ENCODE assay signal across 11 cellular contexts in genomic region chr1:183205196-183205781, GRCh38. TPM values are rescaled to one million over a fixed set of nuclear protein-coding genes. Genes with fewer than 3 reads are reported as not detected.
A peak's percentile ranks its signal among the peaks of the same experiment; 100 is the strongest.
DNase-seq lines count a peak whose midpoint lies in the region; ATAC-seq and TF ChIP-seq lines count a peak whose summit lies in the region.
"Had no signal": no experiment of that assay in that cellular context is flagged by ENCODE, and none has a peak within 500 bp of the region (broad histone marks: within the 10 kb centered on the region; RNA-seq: fewer than 3 reads in every experiment).

No MANE protein-coding gene starts in this region.

- in situ Hi-C loops in IMR-90 (cut with MboI; ENCODE audit: low sequenced_read_pairs) = no loop called here
- in situ Hi-C loops in GM13977 (cut with MboI; ENCODE audit: low pct_unique_long_range_greater_than_20kb, low sequenced_read_pairs, unreplicated experiment) = loop anchor here (25.0 kb wide), 1 partner anchor 243 kb away; the partner anchor contains the start of gene SHCBP1L

- no peak overlapping the region for H2AK9ac ChIP-seq in IMR-90 (replicated peaks; ENCODE audit: low read depth, low read length, poor library complexity)

- WGBS in IMR-90 (ENCODE audit: extremely low coverage in 2 of 2, insufficient read length in 1 of 2), 2 experiments = 43% methylated on average over 2 of the region's 3 CpGs; no CpG with 5 or more reads in 1 of the 2 experiments
- WGBS in right lobe of liver (ENCODE audit: insufficient coverage, low coverage, low lambda C conversion rate, missing lambda C conversion rate) = 40% methylated on average over 3 of the region's 3 CpGs

- H3K4ac ChIP-seq in IMR-90 (ENCODE audit: low read depth, low read length) = no peak overlapping the region

- no peak overlapping the region for H3K9ac ChIP-seq in IMR-90 (ENCODE audit: low read depth, low read length)

- H2BK120ac ChIP-seq in IMR-90 (ENCODE audit: low read depth, low read length) = peak overlapping the region; percentile 5; the same call in 1 of the 2 replicates

- TF ChIP-seq POLR2A in IMR-90 (IDR thresholded peaks at IDR 0.05; ENCODE audit: low read depth, low read length) (no peak), right lobe of liver (IDR thresholded peaks at IDR 0.05) (no peak)

- no peak for TF ChIP-seq CTCF in IMR-90 (conservative IDR thresholded peaks at IDR 0.05; ENCODE audit: low read depth, low read length)
- TF ChIP-seq CTCF in right lobe of liver (IDR thresholded peaks at IDR 0.05) = no peak
- no peak for TF ChIP-seq CTCF in thoracic aorta (IDR thresholded peaks at IDR 0.05)
- TF ChIP-seq CTCF in GM13977 (IDR thresholded peaks at IDR 0.05; ENCODE audit: extremely low read depth, insufficient read depth, missing control alignments) = no peak

- H2AK5ac ChIP-seq in IMR-90 (ENCODE audit: low read depth, low read length) = no peak overlapping the region

- CTCF ChIA-PET in IMR-90 (lab: Yijun Ruan, JAX) = interaction anchor here (0.7 to 1.6 kb wide), 5 partner anchors 12 to 243 kb away, joined by 3 to 4 read pairs (median 3); no protein-coding TSS in a partner anchor

- dilution Hi-C loops in IMR-90 (cut with HindIII; ENCODE audit: low sequenced_read_pairs, unreplicated experiment) = no loop called here

- no peaks in the 10 kb centered on the region for H3K79me1 ChIP-seq in IMR-90 (ENCODE audit: low read depth in 1 of 2, low read length in 2 of 2)

- TF ChIP-seq RAD21 in IMR-90 (IDR thresholded peaks at IDR 0.05; ENCODE audit: low read length) = no peak

- H2BK15ac ChIP-seq in IMR-90 (ENCODE audit: low read depth, low read length) = peak overlapping the region; percentile 47; the same call in 1 of the 3 replicates

- ATAC-seq in IMR-90 (ENCODE audit: low read depth) (peak; percentile 47), right lobe of liver (peak; percentile 83 to 95 (median 89)), thoracic aorta (ENCODE audit: insufficient number of reproducible peaks, low FRiP score, low read depth) (peak; percentile 48), HG03460 (IDR thresholded peaks at IDR 0.05; ENCODE audit: unreplicated experiment) (no peak), SK-N-SH treated with all-trans-retinoic acid at 6 μM for 48 hours (no peak)

- H3K4me2 ChIP-seq in IMR-90 (ENCODE audit: low read depth, low read length) = no peak overlapping the region; the same call in 1 of the 2 replicates

- DNase-seq in IMR-90 = peak; percentile 89
- no peak for DNase-seq in epithelial cell of prostate (ENCODE audit: low read depth, low spot score)
- DNase-seq in right lobe of liver = peak in 1 of 3 donors; percentile 67
- DNase-seq in thoracic aorta (ENCODE audit: low spot score) = no peak
- DNase-seq in GM13977 (ENCODE audit: low spot score) = no peak
- DNase-seq: amniotic stem cell, Caco-2, naive B cell, substantia nigra had no signal

- H3K14ac ChIP-seq in IMR-90 (replicated peaks; ENCODE audit: low read depth, low read length) = peak overlapping the region; percentile 53

- peak overlapping the region in 1 of 2 experiments; percentile 61; a peak in 2 of 4 replicates for H4K8ac ChIP-seq in IMR-90 (ENCODE audit: low read depth in 2 of 2, low read length in 2 of 2)

- H3K4me3 ChIP-seq in IMR-90 (ENCODE audit: insufficient read depth, low read depth, low read length) (no peak overlapping the region), right lobe of liver (no peak overlapping the region), thoracic aorta (no peak overlapping the region)

- no peak overlapping the region for H2AFZ ChIP-seq in IMR-90 (replicated peaks; ENCODE audit: low read length, poor library complexity)

- 0 out of 2 replicates have a peak, but pooled peaks cover 6% of the 10 kb centered on the region for H3K9me1 ChIP-seq in IMR-90 (ENCODE audit: insufficient read depth, low read length)

- peak overlapping the region; percentile 2; the same call in 1 of the 2 replicates for H4K91ac ChIP-seq in IMR-90 (ENCODE audit: insufficient read depth, low read depth, low read length)

- H2BK20ac ChIP-seq in IMR-90 (ENCODE audit: low read depth, low read length) = peak overlapping the region; percentile 47; the same call in 1 of the 2 replicates

- H3K27me3 ChIP-seq in IMR-90 (ENCODE audit: control insufficient read depth, insufficient read depth, low read length) = no peaks in the 10 kb centered on the region
- no peaks in the 10 kb centered on the region for H3K27me3 ChIP-seq in right lobe of liver
- no peaks in the 10 kb centered on the region for H3K27me3 ChIP-seq in thoracic aorta (replicated peaks; ENCODE audit: insufficient read depth)

- H3K4me1 ChIP-seq in IMR-90 (ENCODE audit: control insufficient read depth, insufficient read depth, low read length) (peaks cover 4% of the 10 kb centered on the region; the same call in 1 of the 2 replicates), right lobe of liver (peaks cover 0 to 11% (median 0%) of the 10 kb centered on the region in 4 donors), thoracic aorta (ENCODE audit: control insufficient read depth in 1 of 2, low read depth in 2 of 2) (peaks cover 0 to 13% of the 10 kb centered on the region in 2 donors)
- H3K4me1 ChIP-seq: Caco-2 had no signal

- no TSS peak for BruUV-seq in IMR-90 (replicated peaks; lab: Mats Ljungman, UMichigan)

- H3K56ac ChIP-seq in IMR-90 (ENCODE audit: extremely low read depth, insufficient read depth, low read length) = no peak overlapping the region

- H4K5ac ChIP-seq in IMR-90 (ENCODE audit: low read depth, low read length) = no peak overlapping the region; the same call in 1 of the 2 replicates

- H2BK5ac ChIP-seq in IMR-90 (ENCODE audit: low read depth, low read length, poor library complexity, severe bottlenecking) = peak overlapping the region; percentile 68

- H3K9me3 ChIP-seq in IMR-90 (ENCODE audit: control insufficient read depth, insufficient read depth, low read length) (no peaks in the 10 kb centered on the region), right lobe of liver (no peaks in the 10 kb centered on the region), thoracic aorta (no peaks in the 10 kb centered on the region)
- H3K9me3 ChIP-seq: Caco-2 had no signal

- no peaks in the 10 kb centered on the region for H4K20me1 ChIP-seq in IMR-90 (ENCODE audit: insufficient read depth, low read length)

- POLR2A ChIA-PET in IMR-90 (lab: Charles Lee; ENCODE audit: unreplicated experiment) = no interaction called here

- H3K27ac ChIP-seq in IMR-90 (ENCODE audit: insufficient read depth, low read length) = no peak overlapping the region
- H3K27ac ChIP-seq in epithelial cell of prostate = peak overlapping the region; percentile 98
- peak overlapping the region in 1 of 3 donors; percentile 56 for H3K27ac ChIP-seq in right lobe of liver
- H3K27ac ChIP-seq in thoracic aorta = peak overlapping the region in 1 of 2 donors; percentile 9

- H3K18ac ChIP-seq in IMR-90 (ENCODE audit: low read depth, low read length) = peak overlapping the region; percentile 80; the same call in 1 of the 2 replicates

- no peaks in the 10 kb centered on the region for H3K36me3 ChIP-seq in IMR-90 (ENCODE audit: control insufficient read depth, insufficient read depth, low read length)
- no peaks in the 10 kb centered on the region for H3K36me3 ChIP-seq in right lobe of liver
- H3K36me3 ChIP-seq in thoracic aorta = no peaks in the 10 kb centered on the region

- no peak overlapping the region for H3K23ac ChIP-seq in IMR-90 (ENCODE audit: low read depth, low read length)

- intact Hi-C loops in IMR-90 (cut with micrococcal nuclease) = no loop called here
- intact Hi-C loops in right lobe of liver (cut with DNase I) = no loop called here

TF ChIP-seq in IMR-90, 13 proteins besides CTCF, POLR2A, EP300 and RAD21:
- TF ChIP-seq BHLHE40 (IDR thresholded peaks at IDR 0.05; ENCODE audit: low read depth, low read length) (no peak), CEBPB (IDR thresholded peaks at IDR 0.05; ENCODE audit: low read depth, low read length) (peak; percentile 43; the same call in 1 of the 2 replicates)

TF ChIP-seq in SK-N-SH treated with all-trans-retinoic acid at 6 μM for 48 hours, 23 proteins besides CTCF, POLR2A, EP300 and RAD21 (continues in another document):
- no peak for TF ChIP-seq PPARA (CRISPR knock-in tag; IDR thresholded peaks at IDR 0.05; ENCODE audit: borderline replicate concordance)
- TF ChIP-seq ISL1 (CRISPR knock-in tag; IDR thresholded peaks at IDR 0.05) = no peak
- no peak for TF ChIP-seq TOX (CRISPR knock-in tag; IDR thresholded peaks at IDR 0.05; ENCODE audit: borderline replicate concordance)
- TF ChIP-seq CREB5 (CRISPR knock-in tag; IDR thresholded peaks at IDR 0.05; ENCODE audit: low read depth) = no peak
- no peak for TF ChIP-seq BACH2 (CRISPR knock-in tag; IDR thresholded peaks at IDR 0.05; ENCODE audit: borderline replicate concordance)
- no peak for TF ChIP-seq ZC3H10 (CRISPR knock-in tag; IDR thresholded peaks at IDR 0.05)
- TF ChIP-seq ARNTL (CRISPR knock-in tag; IDR thresholded peaks at IDR 0.05; ENCODE audit: borderline replicate concordance, low read depth) = no peak
- TF ChIP-seq ZNF70 (CRISPR knock-in tag; IDR thresholded peaks at IDR 0.05) = no peak

RNA-seq across cellular contexts. Expression of gene LAMC2, which starts 19.2 kb away (rescaled TPM):
- total RNA-seq in IMR-90 (2012; rRNA removed) (2.2 and 2.3 TPM in 2 replicates), right lobe of liver (1 to 10 TPM in 2 of 6 experiments, under 1 TPM in 4; 0.17 to 1.5 (median 0.49) TPM), thoracic aorta (1 to 10 TPM in 1 of 2 donors, under 1 TPM in 1; 0.54 to 4.5 TPM)
- polyA plus RNA-seq in IMR-90 (2012; rRNA removed) = 2.6 and 2.8 TPM in 2 replicates
- polyA plus RNA-seq in IMR-90 (2012; cell fraction: cytosol; rRNA removed) = 1.4 TPM in 2 replicates
- polyA plus RNA-seq in IMR-90 (2012; cell fraction: nucleus; rRNA removed; ENCODE audit: low replicate concordance) = 1.1 and 2.6 TPM in 2 replicates

Comparison
In these comparisons a context has a peak if more than half of its experiments do, and no peak if none do; other contexts are left out.
1. ATAC-seq: peak in IMR-90 (single experiment), right lobe of liver (4 of 4) and thoracic aorta (single experiment); none in HG03460 (single experiment) and SK-N-SH treated with all-trans-retinoic acid at 6 μM for 48 hours (single experiment).